Comparison of ENCODE assay signal across 12 cellular contexts in genomic region chr11:74371269-74372039, GRCh38. TPM values are rescaled to one million over a fixed set of nuclear protein-coding genes. Genes with fewer than 3 reads are reported as not detected.
DNase-seq lines count a peak whose midpoint lies in the region; ATAC-seq and TF ChIP-seq lines count a peak whose summit lies in the region.
"Had no signal": no experiment of that assay in that cellular context is flagged by ENCODE, and none has a peak within 500 bp of the region (broad histone marks: within the 10 kb centered on the region; RNA-seq: fewer than 3 reads in every experiment).

No MANE protein-coding gene starts in this region.

- no TSS peak for BruUV-seq in MCF 10A (replicated peaks; lab: Mats Ljungman, UMichigan)

- peaks cover 9% of the 10 kb centered on the region for H3K36me3 ChIP-seq in breast epithelium
- H3K36me3 ChIP-seq: WERI-Rb-1 had no signal

- no peak for ATAC-seq in stimulated activated memory B cell treated with anti-CD40 and anti-IgM and Interleukin-4, amounts not matched to agents 10 μg/mL and 1 μg/mL and 100 μg/mL, for 72 hours
- ATAC-seq in HG02763 (IDR thresholded peaks at IDR 0.05; ENCODE audit: unreplicated experiment) = no peak

- no peaks in the 10 kb centered on the region for H3K27me3 Mint-ChIP-seq in MCF 10A (ENCODE audit: insufficient read depth, unreplicated experiment)
- no peaks in the 10 kb centered on the region for H3K27me3 Mint-ChIP-seq in stimulated activated memory B cell treated with anti-CD40 and anti-IgM and Interleukin-4, amounts not matched to agents 10 μg/mL and 1 μg/mL and 100 μg/mL, for 72 hours
- H3K27me3 Mint-ChIP-seq: B cell had no signal

- no peak overlapping the region for H3K27ac ChIP-seq in breast epithelium
- H3K27ac ChIP-seq: WERI-Rb-1 had no signal

- no peak for TF ChIP-seq POLR2A in breast epithelium (IDR thresholded peaks at IDR 0.05)

- intact Hi-C loops in MCF 10A (cut with micrococcal nuclease) = no loop called here
- intact Hi-C loops in breast epithelium (cut with DNase I; ENCODE audit: low total_unique reads) = no loop called here

- no peak overlapping the region for H3K4me3 ChIP-seq in breast epithelium

- TF ChIP-seq CTCF in MCF 10A (IDR thresholded peaks at IDR 0.05; ENCODE audit: unreplicated experiment) (no peak), breast epithelium (IDR thresholded peaks at IDR 0.05) (no peak)

- H3K4me1 ChIP-seq in breast epithelium = no peaks in the 10 kb centered on the region

- H3K9me3 ChIP-seq in breast epithelium = no peaks in the 10 kb centered on the region

- POLR2A ChIA-PET in MCF 10A (lab: Yijun Ruan, JAX) (interaction anchor here (0.5 to 1.1 kb wide), 2 partner anchors 11 to 27 kb away, joined by 3 read pairs; partner anchors contain the start of gene PGM2L1), HEK293T (lab: Yijun Ruan, JAX) (no interaction called here)

- H3K27me3 ChIP-seq in breast epithelium = no peaks in the 10 kb centered on the region

- H3K36me3 Mint-ChIP-seq in MCF 10A (ENCODE audit: insufficient read depth, unreplicated experiment) = no peaks in the 10 kb centered on the region
- no peaks in the 10 kb centered on the region for H3K36me3 Mint-ChIP-seq in stimulated activated memory B cell treated with anti-CD40 and anti-IgM and Interleukin-4, amounts not matched to agents 10 μg/mL and 1 μg/mL and 100 μg/mL, for 72 hours

- H3K4me3 Mint-ChIP-seq in MCF 10A (ENCODE audit: unreplicated experiment) = no peak overlapping the region
- no peak overlapping the region for H3K4me3 Mint-ChIP-seq in stimulated activated memory B cell treated with anti-CD40 and anti-IgM and Interleukin-4, amounts not matched to agents 10 μg/mL and 1 μg/mL and 100 μg/mL, for 72 hours
- H3K4me3 Mint-ChIP-seq: B cell had no signal

- peaks cover 5% of the 10 kb centered on the region for H3K4me1 Mint-ChIP-seq in MCF 10A (ENCODE audit: insufficient read depth, unreplicated experiment)
- H3K4me1 Mint-ChIP-seq in stimulated activated memory B cell treated with anti-CD40 and anti-IgM and Interleukin-4, amounts not matched to agents 10 μg/mL and 1 μg/mL and 100 μg/mL, for 72 hours = no peaks in the 10 kb centered on the region
- H3K4me1 Mint-ChIP-seq: B cell had no signal

- CTCF ChIA-PET in MCF 10A (lab: Yijun Ruan, JAX) = interaction anchor here (0.7 to 1.2 kb wide), 2 partner anchors 16 to 489 kb away, joined by 4 to 6 read pairs; no protein-coding TSS in a partner anchor
- CTCF ChIA-PET in HEK293T (lab: Yijun Ruan, JAX) = no interaction called here

- no peaks in the 10 kb centered on the region for H3K9me3 Mint-ChIP-seq in MCF 10A (ENCODE audit: unreplicated experiment)
- no peaks in the 10 kb centered on the region for H3K9me3 Mint-ChIP-seq in stimulated activated memory B cell treated with anti-CD40 and anti-IgM and Interleukin-4, amounts not matched to agents 10 μg/mL and 1 μg/mL and 100 μg/mL, for 72 hours

- DNase-seq in MCF 10A (ENCODE audit: unreplicated experiment) (peak; percentile 54), breast epithelium (ENCODE audit: low spot score in 2 of 2) (no peak), NCI-H69 (lab: John Stamatoyannopoulos, UW) (peak; percentile 95), epidermal melanocyte (ENCODE audit: insufficient read length, low spot score) (peak; percentile 18), HEK293T (ENCODE audit: extremely low spot score) (no peak), globus pallidus (ENCODE audit: low spot score) (no peak)
- DNase-seq: hypothalamus; stimulated activated naive CD4-positive, alpha-beta T cell; WERI-Rb-1 had no signal

- peak overlapping the region; percentile 55 for H3K27ac Mint-ChIP-seq in MCF 10A (ENCODE audit: low read depth, unreplicated experiment)
- no peak overlapping the region for H3K27ac Mint-ChIP-seq in stimulated activated memory B cell treated with anti-CD40 and anti-IgM and Interleukin-4, amounts not matched to agents 10 μg/mL and 1 μg/mL and 100 μg/mL, for 72 hours
- H3K27ac Mint-ChIP-seq: B cell had no signal

TF ChIP-seq in HEK293T, 16 proteins besides CTCF, POLR2A, EP300 and RAD21:
- TF ChIP-seq SUZ12 (IDR thresholded peaks at IDR 0.05) (no peak), L3MBTL2 (conservative IDR thresholded peaks at IDR 0.05) (no peak), FOXA1 (IDR thresholded peaks at IDR 0.05) (no peak), FOXM1 (IDR thresholded peaks at IDR 0.05; ENCODE audit: borderline replicate concordance) (no peak), BHLHE40 (IDR thresholded peaks at IDR 0.05; ENCODE audit: borderline replicate concordance) (no peak), FOXK2 (IDR thresholded peaks at IDR 0.05) (no peak), ZNF384 (IDR thresholded peaks at IDR 0.05) (no peak), PKNOX1 (IDR thresholded peaks at IDR 0.05) (no peak), CTBP1 (IDR thresholded peaks at IDR 0.05; ENCODE audit: borderline replicate concordance) (no peak), NFRKB (IDR thresholded peaks at IDR 0.05) (no peak), ELF4 (IDR thresholded peaks at IDR 0.05) (no peak), HDGF (IDR thresholded peaks at IDR 0.05; ENCODE audit: borderline replicate concordance) (no peak), TARDBP (IDR thresholded peaks at IDR 0.05) (no peak), ARNT (IDR thresholded peaks at IDR 0.05) (no peak)
TF ChIP-seq in HEK293T: peak in this region for 0.

RNA-seq across cellular contexts. Expression of gene PGM2L1, which starts 26.8 kb away (rescaled TPM):
- total RNA-seq in MCF 10A (2022) = 0.59 and 0.75 TPM in 2 replicates
- total RNA-seq in breast epithelium = 10 to 100 TPM in 1 of 3 donors, 1 to 10 TPM in 2; 2.1 to 13.5 (median 6.6) TPM

Comparison
In these comparisons a context has a peak if more than half of its experiments do, and no peak if none do; other contexts are left out.
1. DNase-seq: peak in MCF 10A (single experiment), NCI-H69 (single experiment) and epidermal melanocyte (single experiment); none in breast epithelium (0 of 2), HEK293T (single experiment) and globus pallidus (single experiment).